Comparison of ENCODE assay signal across 1 cellular context in the genomic region with DNA sequence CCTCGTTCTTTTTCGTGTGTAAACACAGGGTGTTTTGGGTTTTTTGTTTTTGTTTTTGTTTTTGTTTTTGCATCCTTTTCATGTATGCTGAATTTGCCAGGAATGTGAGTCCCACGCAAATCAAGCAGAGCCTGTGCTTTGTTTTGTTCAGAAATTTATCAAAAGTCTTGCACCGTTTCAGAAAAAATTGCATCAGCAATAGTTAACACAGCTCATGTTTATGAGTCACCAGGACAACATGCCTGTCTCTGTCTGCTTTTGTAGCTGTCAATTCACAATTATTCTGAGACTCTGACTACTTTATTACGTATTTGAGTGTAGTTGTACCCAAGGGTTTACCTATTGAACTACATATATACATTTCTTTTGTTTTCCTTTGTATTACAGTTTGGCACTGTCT.
TF ChIP-seq lines count a peak whose summit lies in the region.

No MANE protein-coding gene starts in this region.

TF ChIP-seq in HepG2, 621 proteins besides CTCF, POLR2A, EP300 and RAD21 (continued from another document and continues in another):
- TF ChIP-seq, protein P1, sequence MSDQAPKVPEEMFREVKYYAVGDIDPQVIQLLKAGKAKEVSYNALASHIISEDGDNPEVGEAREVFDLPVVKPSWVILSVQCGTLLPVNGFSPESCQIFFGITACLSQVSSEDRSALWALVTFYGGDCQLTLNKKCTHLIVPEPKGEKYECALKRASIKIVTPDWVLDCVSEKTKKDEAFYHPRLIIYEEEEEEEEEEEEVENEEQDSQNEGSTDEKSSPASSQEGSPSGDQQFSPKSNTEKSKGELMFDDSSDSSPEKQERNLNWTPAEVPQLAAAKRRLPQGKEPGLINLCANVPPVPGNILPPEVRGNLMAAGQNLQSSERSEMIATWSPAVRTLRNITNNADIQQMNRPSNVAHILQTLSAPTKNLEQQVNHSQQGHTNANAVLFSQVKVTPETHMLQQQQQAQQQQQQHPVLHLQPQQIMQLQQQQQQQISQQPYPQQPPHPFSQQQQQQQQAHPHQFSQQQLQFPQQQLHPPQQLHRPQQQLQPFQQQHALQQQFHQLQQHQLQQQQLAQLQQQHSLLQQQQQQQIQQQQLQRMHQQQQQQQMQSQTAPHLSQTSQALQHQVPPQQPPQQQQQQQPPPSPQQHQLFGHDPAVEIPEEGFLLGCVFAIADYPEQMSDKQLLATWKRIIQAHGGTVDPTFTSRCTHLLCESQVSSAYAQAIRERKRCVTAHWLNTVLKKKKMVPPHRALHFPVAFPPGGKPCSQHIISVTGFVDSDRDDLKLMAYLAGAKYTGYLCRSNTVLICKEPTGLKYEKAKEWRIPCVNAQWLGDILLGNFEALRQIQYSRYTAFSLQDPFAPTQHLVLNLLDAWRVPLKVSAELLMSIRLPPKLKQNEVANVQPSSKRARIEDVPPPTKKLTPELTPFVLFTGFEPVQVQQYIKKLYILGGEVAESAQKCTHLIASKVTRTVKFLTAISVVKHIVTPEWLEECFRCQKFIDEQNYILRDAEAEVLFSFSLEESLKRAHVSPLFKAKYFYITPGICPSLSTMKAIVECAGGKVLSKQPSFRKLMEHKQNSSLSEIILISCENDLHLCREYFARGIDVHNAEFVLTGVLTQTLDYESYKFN (CRISPR knock-in tag; conservative IDR thresholded peaks at IDR 0.05): no peak
- TF ChIP-seq PHF20 (CRISPR knock-in tag; IDR thresholded peaks at IDR 0.05): no peak
- no peak for TF ChIP-seq MATR3 (CRISPR knock-in tag; IDR thresholded peaks at IDR 0.05)
- no peak for TF ChIP-seq ZNF121 (CRISPR knock-in tag; IDR thresholded peaks at IDR 0.05)
- TF ChIP-seq, protein P2, sequence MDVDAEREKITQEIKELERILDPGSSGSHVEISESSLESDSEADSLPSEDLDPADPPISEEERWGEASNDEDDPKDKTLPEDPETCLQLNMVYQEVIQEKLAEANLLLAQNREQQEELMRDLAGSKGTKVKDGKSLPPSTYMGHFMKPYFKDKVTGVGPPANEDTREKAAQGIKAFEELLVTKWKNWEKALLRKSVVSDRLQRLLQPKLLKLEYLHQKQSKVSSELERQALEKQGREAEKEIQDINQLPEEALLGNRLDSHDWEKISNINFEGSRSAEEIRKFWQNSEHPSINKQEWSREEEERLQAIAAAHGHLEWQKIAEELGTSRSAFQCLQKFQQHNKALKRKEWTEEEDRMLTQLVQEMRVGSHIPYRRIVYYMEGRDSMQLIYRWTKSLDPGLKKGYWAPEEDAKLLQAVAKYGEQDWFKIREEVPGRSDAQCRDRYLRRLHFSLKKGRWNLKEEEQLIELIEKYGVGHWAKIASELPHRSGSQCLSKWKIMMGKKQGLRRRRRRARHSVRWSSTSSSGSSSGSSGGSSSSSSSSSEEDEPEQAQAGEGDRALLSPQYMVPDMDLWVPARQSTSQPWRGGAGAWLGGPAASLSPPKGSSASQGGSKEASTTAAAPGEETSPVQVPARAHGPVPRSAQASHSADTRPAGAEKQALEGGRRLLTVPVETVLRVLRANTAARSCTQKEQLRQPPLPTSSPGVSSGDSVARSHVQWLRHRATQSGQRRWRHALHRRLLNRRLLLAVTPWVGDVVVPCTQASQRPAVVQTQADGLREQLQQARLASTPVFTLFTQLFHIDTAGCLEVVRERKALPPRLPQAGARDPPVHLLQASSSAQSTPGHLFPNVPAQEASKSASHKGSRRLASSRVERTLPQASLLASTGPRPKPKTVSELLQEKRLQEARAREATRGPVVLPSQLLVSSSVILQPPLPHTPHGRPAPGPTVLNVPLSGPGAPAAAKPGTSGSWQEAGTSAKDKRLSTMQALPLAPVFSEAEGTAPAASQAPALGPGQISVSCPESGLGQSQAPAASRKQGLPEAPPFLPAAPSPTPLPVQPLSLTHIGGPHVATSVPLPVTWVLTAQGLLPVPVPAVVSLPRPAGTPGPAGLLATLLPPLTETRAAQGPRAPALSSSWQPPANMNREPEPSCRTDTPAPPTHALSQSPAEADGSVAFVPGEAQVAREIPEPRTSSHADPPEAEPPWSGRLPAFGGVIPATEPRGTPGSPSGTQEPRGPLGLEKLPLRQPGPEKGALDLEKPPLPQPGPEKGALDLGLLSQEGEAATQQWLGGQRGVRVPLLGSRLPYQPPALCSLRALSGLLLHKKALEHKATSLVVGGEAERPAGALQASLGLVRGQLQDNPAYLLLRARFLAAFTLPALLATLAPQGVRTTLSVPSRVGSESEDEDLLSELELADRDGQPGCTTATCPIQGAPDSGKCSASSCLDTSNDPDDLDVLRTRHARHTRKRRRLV (CRISPR knock-in tag; IDR thresholded peaks at IDR 0.05): no peak
- peak; percentile 72 for TF ChIP-seq FOXA3 (CRISPR knock-in tag; IDR thresholded peaks at IDR 0.05)
- TF ChIP-seq ZNF749 (CRISPR knock-in tag; IDR thresholded peaks at IDR 0.05; ENCODE audit: borderline replicate concordance): no peak
- no peak for TF ChIP-seq PAWR (CRISPR knock-in tag; IDR thresholded peaks at IDR 0.05; ENCODE audit: borderline replicate concordance)
- TF ChIP-seq RNF2 (conservative IDR thresholded peaks at IDR 0.05; ENCODE audit: low read depth): no peak
- TF ChIP-seq TAF15 (IDR thresholded peaks at IDR 0.05; ENCODE audit: low read depth, low read length, poor library complexity, severe bottlenecking): no peak
- no peak for TF ChIP-seq ZNF263 (CRISPR knock-in tag; IDR thresholded peaks at IDR 0.05)
- no peak for TF ChIP-seq GFI1 (CRISPR knock-in tag; IDR thresholded peaks at IDR 0.05; ENCODE audit: borderline replicate concordance)
- no peak for TF ChIP-seq ZNF431 (CRISPR knock-in tag; IDR thresholded peaks at IDR 0.05; ENCODE audit: borderline replicate concordance, low read depth)
- TF ChIP-seq, protein P3, sequence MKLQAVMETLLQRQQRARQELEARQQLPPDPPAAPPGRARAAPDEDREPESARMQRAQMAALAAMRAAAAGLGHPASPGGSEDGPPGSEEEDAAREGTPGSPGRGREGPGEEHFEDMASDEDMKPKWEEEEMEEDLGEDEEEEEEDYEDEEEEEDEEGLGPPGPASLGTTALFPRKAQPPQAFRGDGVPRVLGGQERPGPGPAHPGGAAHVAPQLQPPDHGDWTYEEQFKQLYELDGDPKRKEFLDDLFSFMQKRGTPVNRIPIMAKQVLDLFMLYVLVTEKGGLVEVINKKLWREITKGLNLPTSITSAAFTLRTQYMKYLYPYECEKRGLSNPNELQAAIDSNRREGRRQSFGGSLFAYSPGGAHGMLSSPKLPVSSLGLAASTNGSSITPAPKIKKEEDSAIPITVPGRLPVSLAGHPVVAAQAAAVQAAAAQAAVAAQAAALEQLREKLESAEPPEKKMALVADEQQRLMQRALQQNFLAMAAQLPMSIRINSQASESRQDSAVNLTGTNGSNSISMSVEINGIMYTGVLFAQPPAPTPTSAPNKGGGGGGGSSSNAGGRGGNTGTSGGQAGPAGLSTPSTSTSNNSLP (IDR thresholded peaks at IDR 0.05; ENCODE audit: low read depth, low read length): peak; percentile 43; the same call in 1 of the 2 replicates
- TF ChIP-seq SAP130 (CRISPR knock-in tag; IDR thresholded peaks at IDR 0.05; ENCODE audit: low read depth): 0 out of 2 replicates have a peak, but pooled peaks have one; percentile 26
- TF ChIP-seq HOXA7 (CRISPR knock-in tag; IDR thresholded peaks at IDR 0.05): no peak
- TF ChIP-seq DR1 (CRISPR knock-in tag; IDR thresholded peaks at IDR 0.05): no peak
- TF ChIP-seq PRPF4 (IDR thresholded peaks at IDR 0.05; ENCODE audit: low read depth, low read length, poor library complexity, severe bottlenecking): no peak
- TF ChIP-seq ZNF773 (CRISPR knock-in tag; IDR thresholded peaks at IDR 0.05; ENCODE audit: borderline replicate concordance): no peak
- no peak for TF ChIP-seq ZNF292 (CRISPR knock-in tag; IDR thresholded peaks at IDR 0.05; ENCODE audit: borderline replicate concordance, low read depth)
- no peak for TF ChIP-seq MAFF (IDR thresholded peaks at IDR 0.05; ENCODE audit: low read depth, low read length)
- no peak for TF ChIP-seq NCOR1 (IDR thresholded peaks at IDR 0.05; ENCODE audit: borderline replicate concordance, low read length)
- TF ChIP-seq, protein P4, sequence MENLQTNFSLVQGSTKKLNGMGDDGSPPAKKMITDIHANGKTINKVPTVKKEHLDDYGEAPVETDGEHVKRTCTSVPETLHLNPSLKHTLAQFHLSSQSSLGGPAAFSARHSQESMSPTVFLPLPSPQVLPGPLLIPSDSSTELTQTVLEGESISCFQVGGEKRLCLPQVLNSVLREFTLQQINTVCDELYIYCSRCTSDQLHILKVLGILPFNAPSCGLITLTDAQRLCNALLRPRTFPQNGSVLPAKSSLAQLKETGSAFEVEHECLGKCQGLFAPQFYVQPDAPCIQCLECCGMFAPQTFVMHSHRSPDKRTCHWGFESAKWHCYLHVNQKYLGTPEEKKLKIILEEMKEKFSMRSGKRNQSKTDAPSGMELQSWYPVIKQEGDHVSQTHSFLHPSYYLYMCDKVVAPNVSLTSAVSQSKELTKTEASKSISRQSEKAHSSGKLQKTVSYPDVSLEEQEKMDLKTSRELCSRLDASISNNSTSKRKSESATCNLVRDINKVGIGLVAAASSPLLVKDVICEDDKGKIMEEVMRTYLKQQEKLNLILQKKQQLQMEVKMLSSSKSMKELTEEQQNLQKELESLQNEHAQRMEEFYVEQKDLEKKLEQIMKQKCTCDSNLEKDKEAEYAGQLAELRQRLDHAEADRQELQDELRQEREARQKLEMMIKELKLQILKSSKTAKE (CRISPR knock-in tag; IDR thresholded peaks at IDR 0.05; ENCODE audit: borderline replicate concordance): no peak
- TF ChIP-seq SP4 (CRISPR knock-in tag; IDR thresholded peaks at IDR 0.05): no peak
- TF ChIP-seq RBM39 (IDR thresholded peaks at IDR 0.05; ENCODE audit: low read depth, low read length, poor library complexity, severe bottlenecking): no peak
- TF ChIP-seq ZNF841 (CRISPR knock-in tag; IDR thresholded peaks at IDR 0.05; ENCODE audit: borderline replicate concordance): no peak
- peak; percentile 54; the same call in 1 of the 2 replicates for TF ChIP-seq HMG20A (CRISPR knock-in tag; IDR thresholded peaks at IDR 0.05; ENCODE audit: borderline replicate concordance)
- no peak for TF ChIP-seq KDM5B (CRISPR knock-in tag; IDR thresholded peaks at IDR 0.05; ENCODE audit: borderline replicate concordance)
- TF ChIP-seq ZNF101 (CRISPR knock-in tag; IDR thresholded peaks at IDR 0.05; ENCODE audit: borderline replicate concordance, low read depth): no peak
- no peak for TF ChIP-seq TMF1 (CRISPR knock-in tag; IDR thresholded peaks at IDR 0.05; ENCODE audit: low read depth)
- no peak for TF ChIP-seq NR1H2 (CRISPR knock-in tag; IDR thresholded peaks at IDR 0.05; ENCODE audit: borderline replicate concordance, low read depth)
- no peak for TF ChIP-seq ZNF468 (CRISPR knock-in tag; IDR thresholded peaks at IDR 0.05)
- TF ChIP-seq ZNF83 (CRISPR knock-in tag; IDR thresholded peaks at IDR 0.05; ENCODE audit: borderline replicate concordance): no peak
- no peak for TF ChIP-seq ZKSCAN5 (CRISPR knock-in tag; IDR thresholded peaks at IDR 0.05)
- TF ChIP-seq MEF2D (CRISPR knock-in tag; IDR thresholded peaks at IDR 0.05): no peak
- no peak for TF ChIP-seq EZH2 (conservative IDR thresholded peaks at IDR 0.05; ENCODE audit: low read depth, low read length)
- peak; percentile 87; the same call in 1 of the 2 replicates for TF ChIP-seq FOXK1 (CRISPR knock-in tag; IDR thresholded peaks at IDR 0.05; ENCODE audit: borderline replicate concordance, low read depth)
- TF ChIP-seq POLR2AphosphoS2 (IDR thresholded peaks at IDR 0.05; ENCODE audit: low read depth, low read length): no peak
- TF ChIP-seq, protein P5, sequence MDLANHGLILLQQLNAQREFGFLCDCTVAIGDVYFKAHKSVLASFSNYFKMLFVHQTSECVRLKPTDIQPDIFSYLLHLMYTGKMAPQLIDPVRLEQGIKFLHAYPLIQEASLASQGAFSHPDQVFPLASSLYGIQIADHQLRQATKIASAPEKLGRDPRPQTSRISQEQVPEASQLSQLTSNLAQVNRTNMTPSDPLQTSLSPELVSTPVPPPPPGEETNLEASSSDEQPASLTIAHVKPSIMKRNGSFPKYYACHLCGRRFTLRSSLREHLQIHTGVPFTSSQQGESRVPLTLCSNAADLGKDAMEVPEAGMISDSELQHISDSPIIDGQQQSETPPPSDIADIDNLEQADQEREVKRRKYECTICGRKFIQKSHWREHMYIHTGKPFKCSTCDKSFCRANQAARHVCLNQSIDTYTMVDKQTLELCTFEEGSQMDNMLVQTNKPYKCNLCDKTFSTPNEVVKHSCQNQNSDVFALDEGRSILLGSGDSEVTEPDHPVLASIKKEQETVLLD (CRISPR knock-in tag; IDR thresholded peaks at IDR 0.05; ENCODE audit: low read depth): no peak
- no peak for TF ChIP-seq SALL1 (CRISPR knock-in tag; IDR thresholded peaks at IDR 0.05)
- TF ChIP-seq, protein P6, sequence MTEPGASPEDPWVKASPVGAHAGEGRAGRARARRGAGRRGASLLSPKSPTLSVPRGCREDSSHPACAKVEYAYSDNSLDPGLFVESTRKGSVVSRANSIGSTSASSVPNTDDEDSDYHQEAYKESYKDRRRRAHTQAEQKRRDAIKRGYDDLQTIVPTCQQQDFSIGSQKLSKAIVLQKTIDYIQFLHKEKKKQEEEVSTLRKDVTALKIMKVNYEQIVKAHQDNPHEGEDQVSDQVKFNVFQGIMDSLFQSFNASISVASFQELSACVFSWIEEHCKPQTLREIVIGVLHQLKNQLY (CRISPR knock-in tag; IDR thresholded peaks at IDR 0.05): no peak
- TF ChIP-seq ZNF772 (CRISPR knock-in tag; IDR thresholded peaks at IDR 0.05): no peak
- peak; percentile 38; the same call in 1 of the 2 replicates for TF ChIP-seq KAT8 (CRISPR knock-in tag; IDR thresholded peaks at IDR 0.05)
- TF ChIP-seq, protein P7, sequence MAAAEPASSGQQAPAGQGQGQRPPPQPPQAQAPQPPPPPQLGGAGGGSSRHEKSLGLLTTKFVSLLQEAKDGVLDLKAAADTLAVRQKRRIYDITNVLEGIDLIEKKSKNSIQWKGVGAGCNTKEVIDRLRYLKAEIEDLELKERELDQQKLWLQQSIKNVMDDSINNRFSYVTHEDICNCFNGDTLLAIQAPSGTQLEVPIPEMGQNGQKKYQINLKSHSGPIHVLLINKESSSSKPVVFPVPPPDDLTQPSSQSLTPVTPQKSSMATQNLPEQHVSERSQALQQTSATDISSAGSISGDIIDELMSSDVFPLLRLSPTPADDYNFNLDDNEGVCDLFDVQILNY (CRISPR knock-in tag; conservative IDR thresholded peaks at IDR 0.05): no peak
- TF ChIP-seq, protein P8, sequence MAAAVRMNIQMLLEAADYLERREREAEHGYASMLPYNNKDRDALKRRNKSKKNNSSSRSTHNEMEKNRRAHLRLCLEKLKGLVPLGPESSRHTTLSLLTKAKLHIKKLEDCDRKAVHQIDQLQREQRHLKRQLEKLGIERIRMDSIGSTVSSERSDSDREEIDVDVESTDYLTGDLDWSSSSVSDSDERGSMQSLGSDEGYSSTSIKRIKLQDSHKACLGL (CRISPR knock-in tag; IDR thresholded peaks at IDR 0.05): no peak
- TF ChIP-seq, protein P9, sequence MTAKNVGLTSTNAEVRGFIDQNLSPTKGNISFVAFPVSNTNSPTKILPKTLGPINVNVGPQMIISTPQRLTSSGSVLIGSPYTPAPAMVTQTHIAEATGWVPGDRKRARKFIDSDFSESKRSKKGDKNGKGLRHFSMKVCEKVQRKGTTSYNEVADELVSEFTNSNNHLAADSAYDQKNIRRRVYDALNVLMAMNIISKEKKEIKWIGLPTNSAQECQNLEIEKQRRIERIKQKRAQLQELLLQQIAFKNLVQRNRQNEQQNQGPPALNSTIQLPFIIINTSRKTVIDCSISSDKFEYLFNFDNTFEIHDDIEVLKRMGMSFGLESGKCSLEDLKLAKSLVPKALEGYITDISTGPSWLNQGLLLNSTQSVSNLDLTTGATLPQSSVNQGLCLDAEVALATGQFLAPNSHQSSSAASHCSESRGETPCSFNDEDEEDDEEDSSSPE (CRISPR knock-in tag; IDR thresholded peaks at IDR 0.05): no peak
- TF ChIP-seq SOX6 (IDR thresholded peaks at IDR 0.05): no peak
- no peak for TF ChIP-seq SOX6 (CRISPR knock-in tag; IDR thresholded peaks at IDR 0.05)
- TF ChIP-seq ZNF572 (CRISPR knock-in tag; IDR thresholded peaks at IDR 0.05): no peak
- no peak for TF ChIP-seq ZNF230 (CRISPR knock-in tag; IDR thresholded peaks at IDR 0.05)
